In genomic region chr5:53069626-53070025, GRCh38 we compare ENCODE assay signal across 11 cellular contexts. TPM values are rescaled to one million over a fixed set of nuclear protein-coding genes. Genes with fewer than 3 reads are reported as not detected.
DNase-seq lines count a peak whose midpoint lies in the region; ATAC-seq, FAIRE-seq and TF ChIP-seq lines count a peak whose summit lies in the region.
"Had no signal": no experiment of that assay in that cellular context is flagged by ENCODE, and none has a peak within 500 bp of the region (broad histone marks: within the 10 kb centered on the region; RNA-seq: fewer than 3 reads in every experiment).

No MANE protein-coding gene starts in this region.

- POLR2A ChIA-PET in activated CD4-positive, alpha-beta T cell treated with anti-CD3 and anti-CD28 coated beads for 36 hours (lab: Charles Lee), result no interaction called here

- no peak overlapping the region for H3K4me3 ChIP-seq in bronchial epithelial cell (ENCODE audit: low read depth, low read length)
- H3K4me3 ChIP-seq in sigmoid colon, result no peak overlapping the region
- H3K4me3 ChIP-seq: gastroesophageal sphincter had no signal

- H3K27me3 ChIP-seq in bronchial epithelial cell (ENCODE audit: control insufficient read depth, insufficient read depth, low read length) (no peaks in the 10 kb centered on the region), sigmoid colon (no peaks in the 10 kb centered on the region)
- H3K27me3 ChIP-seq: gastroesophageal sphincter had no signal

- no peak for FAIRE-seq in bronchial epithelial cell (lab: Jason Lieb, UNC)

- peaks cover 12% of the 10 kb centered on the region for H3K27me3 Mint-ChIP-seq in activated CD4-positive, alpha-beta T cell treated with anti-CD3 and anti-CD28 coated beads for 36 hours

- intact Hi-C loops in activated CD4-positive, alpha-beta T cell treated with anti-CD3 and anti-CD28 coated beads for 36 hours (cut with DNase I, micrococcal nuclease), result loop anchor here (1.0 kb wide), 9 partner anchors 20 to 234 kb away; no protein-coding TSS in a partner anchor
- intact Hi-C loops in sigmoid colon (cut with DNase I), result no loop called here

- H3K4me3 Mint-ChIP-seq in activated CD4-positive, alpha-beta T cell treated with anti-CD3 and anti-CD28 coated beads for 36 hours, result no peak overlapping the region
- H3K4me3 Mint-ChIP-seq: activated B cell treated with CpG ODN at 0.5 μM for 24 hours had no signal

- WGBS in sigmoid colon, 2 donors, result 91 to 92% methylated on average over 5 of the region's 5 CpGs

- H3K9me3 ChIP-seq in sigmoid colon, result no peaks in the 10 kb centered on the region
- H3K9me3 ChIP-seq: gastroesophageal sphincter had no signal

- peaks cover 13% of the 10 kb centered on the region for H3K36me3 ChIP-seq in bronchial epithelial cell (ENCODE audit: control insufficient read depth, insufficient read depth, low read length)
- no peaks in the 10 kb centered on the region for H3K36me3 ChIP-seq in sigmoid colon

- H3K36me3 Mint-ChIP-seq in activated CD4-positive, alpha-beta T cell treated with anti-CD3 and anti-CD28 coated beads for 36 hours (ENCODE audit: low read depth), result no peaks in the 10 kb centered on the region

- TF ChIP-seq CTCF in bronchial epithelial cell (IDR thresholded peaks at IDR 0.05; ENCODE audit: insufficient read depth, low read length, severe bottlenecking) (no peak), sigmoid colon (IDR thresholded peaks at IDR 0.05) (no peak)

- peak; percentile 85 for DNase-seq in activated CD4-positive, alpha-beta T cell treated with anti-CD3 and anti-CD28 coated beads for 36 hours
- DNase-seq in bronchial epithelial cell (ENCODE audit: low read depth) (peak; percentile 85), sigmoid colon (no peak), amygdala (lab: John Stamatoyannopoulos, UW) (no peak), NAMALWA (ENCODE audit: low spot score) (no peak)
- peak; percentile 28 for DNase-seq in stimulated activated CD4-positive, alpha-beta T cell treated with anti-CD3 and anti-CD28 coated beads, Interleukin-4, amount 100 ng/mL, for 1 hour
- DNase-seq: activated B cell treated with CpG ODN at 0.5 μM for 24 hours, NCI-H524 had no signal

- H3K9me3 Mint-ChIP-seq in activated CD4-positive, alpha-beta T cell treated with anti-CD3 and anti-CD28 coated beads for 36 hours (ENCODE audit: low read depth), result no peaks in the 10 kb centered on the region
- H3K9me3 Mint-ChIP-seq: activated B cell treated with CpG ODN at 0.5 μM for 24 hours had no signal

- ATAC-seq in GM18867 (IDR thresholded peaks at IDR 0.05; ENCODE audit: unreplicated experiment) (peak; percentile 47), HG03280 (IDR thresholded peaks at IDR 0.05; ENCODE audit: unreplicated experiment) (no peak)
- ATAC-seq in activated CD4-positive, alpha-beta T cell treated with anti-CD3 and anti-CD28 coated beads for 36 hours, result peak; percentile 97
- ATAC-seq: gastroesophageal sphincter had no signal

- TF ChIP-seq POLR2A in sigmoid colon (IDR thresholded peaks at IDR 0.05), result no peak

- peak overlapping the region; percentile 24 for H3K27ac Mint-ChIP-seq in activated CD4-positive, alpha-beta T cell treated with anti-CD3 and anti-CD28 coated beads for 36 hours
- H3K27ac Mint-ChIP-seq: activated B cell treated with CpG ODN at 0.5 μM for 24 hours had no signal

- TF ChIP-seq EP300 in sigmoid colon (IDR thresholded peaks at IDR 0.05), result no peak

- H3K27ac ChIP-seq in sigmoid colon, result no peak overlapping the region
- H3K27ac ChIP-seq: gastroesophageal sphincter had no signal

- peaks cover 18% of the 10 kb centered on the region for H3K4me1 Mint-ChIP-seq in activated CD4-positive, alpha-beta T cell treated with anti-CD3 and anti-CD28 coated beads for 36 hours
- H3K4me1 Mint-ChIP-seq: activated B cell treated with CpG ODN at 0.5 μM for 24 hours had no signal

- H3K4me1 ChIP-seq in sigmoid colon, result no peaks in the 10 kb centered on the region

- CTCF ChIA-PET in activated CD4-positive, alpha-beta T cell treated with anti-CD3 and anti-CD28 coated beads for 36 hours (lab: Charles Lee), result interaction anchor here (1.0 to 4.8 kb wide), 9 partner anchors 13 to 124 kb away, joined by 3 to 33 read pairs (median 4); no protein-coding TSS in a partner anchor

RNA-seq across cellular contexts. Expression of gene MOCS2, which starts 39.9 kb away (rescaled TPM):
- total RNA-seq in activated CD4-positive, alpha-beta T cell treated with anti-CD3 and anti-CD28 coated beads for 36 hours, result 10 to 100 TPM; 21.0 to 21.3 TPM
- total RNA-seq in bronchial epithelial cell (15.8 and 17.0 TPM in 2 replicates), sigmoid colon (10 to 100 TPM; 56.5 to 92.7 (median 80.1) TPM)
- 10 to 100 TPM; 30.5 to 56.5 (median 54.1) TPM for polyA plus RNA-seq in sigmoid colon

Comparison
In these comparisons a context has a peak if more than half of its experiments do, and no peak if none do; other contexts are left out.
1. DNase-seq: peak in activated CD4-positive, alpha-beta T cell treated with anti-CD3 and anti-CD28 coated beads for 36 hours (single experiment), bronchial epithelial cell (single experiment) and stimulated activated CD4-positive, alpha-beta T cell treated with anti-CD3 and anti-CD28 coated beads, Interleukin-4, amount 100 ng/mL, for 1 hour (single experiment); none in sigmoid colon (single experiment), amygdala (0 of 56) and NAMALWA (single experiment).